ENCODE assay signal across 8 cellular contexts in genomic region chr14:73058224-73058922, GRCh38. TPM values are rescaled to one million over a fixed set of nuclear protein-coding genes. Genes with fewer than 3 reads are reported as not detected.
A peak's percentile ranks its signal among the peaks of the same experiment; 100 is the strongest.
DNase-seq lines count a peak whose midpoint lies in the region; ATAC-seq and TF ChIP-seq lines count a peak whose summit lies in the region.

TSS of gene RBM25 (plus strand) at chr14:73058534. CDS start at chr14:73071642, 13,108 bp downstream.

- DNase-seq in NCI-H146 treated with DMSO at 0.1 percent for 48 hours (lab: John Stamatoyannopoulos, UW; ENCODE audit: unreplicated experiment) (peak; percentile 93), T-helper 1 cell (peak; percentile 83 to 98 (median 90)), amniotic stem cell (lab: John Stamatoyannopoulos, UW) (peak; percentile 98), heart right ventricle (peak; percentile 93 to 96), posterior cingulate gyrus (peak; percentile 93 to 99 (median 96)), upper lobe of left lung (peak; percentile 99)

- TF ChIP-seq POLR2A in upper lobe of left lung (IDR thresholded peaks at IDR 0.05) = peak; percentile 89 to 99 (median 96)

- 0% methylated on average over 56 to 57 of the region's 57 CpGs for WGBS in heart right ventricle, 2 donors
- 0% methylated on average over 5 to 54 of the region's 57 CpGs for WGBS in upper lobe of left lung, 2 donors

- TF ChIP-seq EP300 in upper lobe of left lung (IDR thresholded peaks at IDR 0.05) = peak in 1 of 4 donors; percentile 86

- H3K27ac ChIP-seq in heart right ventricle (peak within 1 kb of the TSS; percentile 71 to 95 (median 92)), upper lobe of left lung (peak within 1 kb of the TSS; percentile 89 to 95 (median 94))

- H3K4me3 ChIP-seq in heart right ventricle = peak within 1 kb of the TSS; percentile 67 to 91 (median 80)
- H3K4me3 ChIP-seq in upper lobe of left lung = peak within 1 kb of the TSS; percentile 64 to 82 (median 75)

- ATAC-seq in GM18498 (IDR thresholded peaks at IDR 0.05; ENCODE audit: unreplicated experiment) (peak; percentile 95), HG02885 (IDR thresholded peaks at IDR 0.05; ENCODE audit: poor library complexity, unreplicated experiment) (peak; percentile 93), heart right ventricle (peak; percentile 99 to 100 (median 99)), upper lobe of left lung (ENCODE audit: low FRiP score in 2 of 2) (peak; percentile 100)

- H3K36me3 ChIP-seq in heart right ventricle = peaks cover 0 to 16% (median 0%) of the 10 kb centered on the region in 9 donors
- H3K36me3 ChIP-seq in upper lobe of left lung = peaks cover 0 to 1% (median 0%) of the 10 kb centered on the region in 4 donors

- intact Hi-C loops in heart right ventricle (cut with DNase I) = loop anchor here in 3 of 10 donors (1.0 to 2.0 kb wide), 2 partner anchors 31 to 32 kb away; partner anchors contain the start of gene ZFYVE1 (in 3 of the 3)
- intact Hi-C loops in posterior cingulate gyrus (cut with DNase I) = loop anchor here (1.0 to 10.0 kb wide), 3 partner anchors 31 to 226 kb away; partner anchors contain the start of gene ZFYVE1

- H3K27me3 ChIP-seq in heart right ventricle = no peaks in the 10 kb centered on the region
- no peaks in the 10 kb centered on the region for H3K27me3 ChIP-seq in upper lobe of left lung

- peak in 5 of 9 donors; percentile 6 to 36 (median 11) for TF ChIP-seq CTCF in heart right ventricle (IDR thresholded peaks at IDR 0.05)
- TF ChIP-seq CTCF in upper lobe of left lung (IDR thresholded peaks at IDR 0.05) = peak in 2 of 6 experiments; percentile 2 to 14

- H3K9me3 ChIP-seq in heart right ventricle (no peaks in the 10 kb centered on the region), upper lobe of left lung (no peaks in the 10 kb centered on the region)

- H3K4me1 ChIP-seq in heart right ventricle (peaks cover 5 to 47% (median 42%) of the 10 kb centered on the region in 9 donors), upper lobe of left lung (peaks cover 19 to 42% (median 31%) of the 10 kb centered on the region in 4 donors)

RNA-seq across cellular contexts. Expression of gene RBM25, which starts in this region (rescaled TPM):
- total RNA-seq in heart right ventricle (10 to 100 TPM; 35.1 to 43.3 (median 39.9) TPM), upper lobe of left lung (100 to 1,000 TPM in 2 of 6 donors, 10 to 100 TPM in 4; 53.8 to 320 (median 68.9) TPM)
- 10 to 100 TPM; 13.5 to 51.4 TPM for polyA plus RNA-seq in heart right ventricle

Comparison
In these comparisons a context has a peak if more than half of its experiments do, and no peak if none do; other contexts are left out.
1. Peak in every context shown above with its lines: DNase-seq, ATAC-seq, H3K4me3 ChIP-seq and H3K27ac ChIP-seq.